25 cellular contexts compared by ENCODE assay signal in the genomic region with DNA sequence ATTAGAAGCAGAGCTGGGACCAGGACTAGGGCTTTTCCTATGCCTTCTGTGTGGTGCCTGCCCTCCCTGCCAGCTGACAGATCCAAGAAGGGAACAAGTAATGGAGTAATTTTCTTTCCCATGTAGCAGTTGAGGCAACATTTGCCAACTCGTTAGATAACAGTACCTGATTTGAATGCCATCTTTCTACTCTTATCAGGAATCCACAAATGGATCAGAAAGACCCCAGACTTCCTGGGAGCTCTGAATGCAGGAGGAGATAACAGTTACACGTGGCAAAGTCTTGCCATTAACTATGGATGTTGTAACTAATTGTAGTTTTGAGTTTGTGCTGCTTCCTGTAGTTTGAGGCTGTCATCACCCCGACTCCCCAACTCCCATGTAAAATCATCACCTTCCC. TPM values are rescaled to one million over a fixed set of nuclear protein-coding genes. Genes with fewer than 3 reads are reported as not detected.
DNase-seq lines count a peak whose midpoint lies in the region; ATAC-seq, FAIRE-seq and TF ChIP-seq lines count a peak whose summit lies in the region.
"Had no signal": no experiment of that assay in that cellular context is flagged by ENCODE, and none has a peak within 500 bp of the region (broad histone marks: within the 10 kb centered on the region; RNA-seq: fewer than 3 reads in every experiment).

No MANE protein-coding gene starts in this region.

- no peak overlapping the region for H3K4me3 Mint-ChIP-seq in activated CD4-positive, alpha-beta T cell treated with anti-CD3 and anti-CD28 coated beads for 36 hours
- H3K4me3 Mint-ChIP-seq: central memory CD8-positive, alpha-beta T cell had no signal

- H3K27me3 Mint-ChIP-seq in activated CD4-positive, alpha-beta T cell treated with anti-CD3 and anti-CD28 coated beads for 36 hours, result no peaks in the 10 kb centered on the region
- H3K27me3 Mint-ChIP-seq: central memory CD8-positive, alpha-beta T cell had no signal

- H3K27me3 ChIP-seq in K562 (ENCODE audit: control insufficient read depth in 2 of 2, insufficient read depth in 2 of 2, low read length in 2 of 2) (no peaks in the 10 kb centered on the region), psoas muscle (ENCODE audit: insufficient read depth in 3 of 3, low read length in 2 of 3) (no peaks in the 10 kb centered on the region)
- H3K27me3 ChIP-seq: BLaER1, transverse colon had no signal

- no peak overlapping the region for H2AFZ ChIP-seq in K562 (ENCODE audit: low read depth, low read length)

- no peak for TF ChIP-seq CTCF in K562 (IDR thresholded peaks at IDR 0.05 in 2 of 3, conservative IDR thresholded peaks at IDR 0.05 in 1 of 3; ENCODE audit: insufficient read depth in 2 of 3, low read depth in 1 of 3, low read length in 3 of 3)
- TF ChIP-seq CTCF in psoas muscle (IDR thresholded peaks at IDR 0.05), result no peak

- H3K36me3 ChIP-seq in K562 (ENCODE audit: control insufficient read depth, insufficient read depth, low read length) (peaks cover 82% of the 10 kb centered on the region), psoas muscle (ENCODE audit: insufficient read depth in 1 of 2, low read depth in 1 of 2) (no peaks in the 10 kb centered on the region)

- TF ChIP-seq POLR2A in K562 (conservative IDR thresholded peaks at IDR 0.05), result no peak

- peaks cover 97% of the 10 kb centered on the region for H3K79me2 ChIP-seq in K562 (ENCODE audit: control insufficient read depth, insufficient read depth, low read length)

- no peak for DNase-seq in activated CD4-positive, alpha-beta T cell treated with anti-CD3 and anti-CD28 coated beads for 36 hours
- DNase-seq in activated CD4-positive, alpha-beta T cell treated with anti-CD3 and anti-CD28 coated beads, Interleukin-2, amount 50 U/mL, for 1 hour, result no peak
- peak; percentile 18 for DNase-seq in Jurkat, Clone E6-1 (ENCODE audit: low read depth, low spot score)
- DNase-seq in K562 (ENCODE audit: extremely low read depth in 1 of 4, low spot score in 3 of 4) (peak in 1 of 4 experiments; percentile 49), psoas muscle (no peak), NCI-H1092 (lab: John Stamatoyannopoulos, UW) (no peak), NCI-H774 (lab: John Stamatoyannopoulos, UW) (no peak)
- DNase-seq: activated effector memory CD4-positive, alpha-beta T cell treated with anti-CD3 and anti-CD28 coated beads, Interleukin-2, amount 50 U/mL, for 16 hours; aorta; COR-L47; DND-41; hypothalamus; islet precursor cell; Karpas-422; NCI-H1930; NCI-H226; SHP77; stimulated activated CD4-positive, alpha-beta T cell treated with anti-CD3 and anti-CD28 coated beads, Interleukin-2, amount 100 ng/mL, for 48 hours; stimulated activated naive CD4-positive, alpha-beta T cell; transverse colon had no signal

- H3K9me1 ChIP-seq in K562 (ENCODE audit: control insufficient read depth, insufficient read depth, low read length), result peaks cover 2% of the 10 kb centered on the region

- H3K27ac ChIP-seq in K562 (ENCODE audit: extremely low read depth, low read depth, low read length) (peak overlapping the region; percentile 69), psoas muscle (peak overlapping the region; percentile 71)
- H3K27ac ChIP-seq: BLaER1, transverse colon had no signal

- H3K9me3 Mint-ChIP-seq in activated CD4-positive, alpha-beta T cell treated with anti-CD3 and anti-CD28 coated beads for 36 hours (ENCODE audit: low read depth), result no peaks in the 10 kb centered on the region
- H3K9me3 Mint-ChIP-seq: central memory CD8-positive, alpha-beta T cell had no signal

- peak; percentile 92 for TF ChIP-seq EP300 in K562 (IDR thresholded peaks at IDR 0.05; ENCODE audit: low read length)

- no peak for TF ChIP-seq RAD21 in K562 (CRISPR knock-in tag; conservative IDR thresholded peaks at IDR 0.05 in 1 of 2, IDR thresholded peaks at IDR 0.05 in 1 of 2)

- H3K4me1 ChIP-seq in K562 (replicated peaks in 1 of 2; ENCODE audit: control insufficient read depth in 2 of 2, insufficient read depth in 2 of 2, low read length in 2 of 2) (peaks cover 14 to 83% of the 10 kb centered on the region in 2 experiments), psoas muscle (peaks cover 61% of the 10 kb centered on the region)

- 2% methylated on average over 3 of the region's 3 CpGs for WGBS in K562 (ENCODE audit: insufficient coverage, low coverage, missing lambda C conversion rate)
- 92 to 93% (median 93%) methylated on average over 3 of the region's 3 CpGs for WGBS in psoas muscle, 3 donors

- BruUV-seq in K562 (replicated peaks; lab: Mats Ljungman, UMichigan), result no TSS peak

- CTCF ChIA-PET in activated CD4-positive, alpha-beta T cell treated with anti-CD3 and anti-CD28 coated beads for 36 hours (lab: Charles Lee), result interaction anchor here (1.0 to 1.4 kb wide), 2 partner anchors 9 to 12 kb away, joined by 3 to 5 read pairs; no protein-coding TSS in a partner anchor
- CTCF ChIA-PET in K562 (lab: Yijun Ruan, JAX; ENCODE audit: low intra/inter-chr PET ratio), result no interaction called here

- peak overlapping the region; percentile 16; the same call in 1 of the 2 replicates for H3K4me2 ChIP-seq in K562 (ENCODE audit: insufficient read depth, low read length)
- H3K4me2 ChIP-seq: BLaER1 had no signal

- POLR2A ChIA-PET in activated CD4-positive, alpha-beta T cell treated with anti-CD3 and anti-CD28 coated beads for 36 hours (lab: Charles Lee), result no interaction called here
- POLR2A ChIA-PET in K562 (lab: Yijun Ruan, JAX), result interaction anchor here (1.0 to 2.9 kb wide), 4 partner anchors 11 to 153 kb away, joined by 3 to 13 read pairs (median 3); partner anchors contain the start of gene JAK2

- peaks cover 48% of the 10 kb centered on the region for H3K36me3 Mint-ChIP-seq in activated CD4-positive, alpha-beta T cell treated with anti-CD3 and anti-CD28 coated beads for 36 hours (ENCODE audit: low read depth)

- no peak overlapping the region for H3K4me3 ChIP-seq in Jurkat, Clone E6-1 (ENCODE audit: low read length)
- H3K4me3 ChIP-seq in K562 (no peak overlapping the region), psoas muscle (no peak overlapping the region)
- H3K4me3 ChIP-seq: BLaER1, transverse colon had no signal

- peak overlapping the region in 1 of 2 experiments; percentile 31; a peak in 1 of 4 replicates for H3K9ac ChIP-seq in K562 (ENCODE audit: insufficient read depth in 1 of 2, low read depth in 2 of 2, low read length in 2 of 2)
- H3K9ac ChIP-seq: BLaER1 had no signal

- H3K9me3 ChIP-seq in K562 (replicated peaks; ENCODE audit: control insufficient read depth, insufficient read depth, low read depth, low read length) (no peaks in the 10 kb centered on the region), psoas muscle (no peaks in the 10 kb centered on the region)
- H3K9me3 ChIP-seq: BLaER1, transverse colon had no signal

- peak overlapping the region; percentile 69 for H3K27ac Mint-ChIP-seq in activated CD4-positive, alpha-beta T cell treated with anti-CD3 and anti-CD28 coated beads for 36 hours

- no peaks in the 10 kb centered on the region for H4K20me1 ChIP-seq in K562 (replicated peaks; ENCODE audit: control insufficient read depth, insufficient read depth, low read length)

- peaks cover 37% of the 10 kb centered on the region for H3K4me1 Mint-ChIP-seq in activated CD4-positive, alpha-beta T cell treated with anti-CD3 and anti-CD28 coated beads for 36 hours

- FAIRE-seq in K562 (lab: Jason Lieb, UNC), result peak; percentile 70
- FAIRE-seq: A204.1, GM12891 had no signal

- ATAC-seq in activated CD4-positive, alpha-beta T cell treated with anti-CD3 and anti-CD28 coated beads for 36 hours, result no peak
- no peak for ATAC-seq in K562
- no peak for ATAC-seq in psoas muscle
- ATAC-seq in GM21360 (IDR thresholded peaks at IDR 0.05; ENCODE audit: unreplicated experiment), result no peak

- in situ Hi-C loops in K562 (cut with MboI), result no loop called here

- intact Hi-C loops in activated CD4-positive, alpha-beta T cell treated with anti-CD3 and anti-CD28 coated beads for 36 hours (cut with DNase I, micrococcal nuclease), result loop anchor here (2.0 to 5.0 kb wide), 9 partner anchors 17 to 619 kb away; partner anchors contain the start of genes CD274 (in 1 of the 2), CDC37L1 (in 1 of the 2), JAK2 (in 1 of the 2) and RCL1 (in 1 of the 2)
- intact Hi-C loops in K562 (cut with micrococcal nuclease), result loop anchor here (5.0 kb wide), 1 partner anchor 35 kb away; no protein-coding TSS in a partner anchor
- intact Hi-C loops in psoas muscle (cut with DNase I), result no loop called here

TF ChIP-seq in K562, 482 proteins besides CTCF, POLR2A, EP300 and RAD21 (continues in another document):
- TF ChIP-seq TCF3 (CRISPR knock-in tag; IDR thresholded peaks at IDR 0.05), result peak; percentile 75
- TF ChIP-seq SRSF7 (optimal IDR thresholded peaks at IDR 0.05; ENCODE audit: low read depth, low read length), result no peak
- peak; percentile 44 for TF ChIP-seq L3MBTL2 (IDR thresholded peaks at IDR 0.05)
- TF ChIP-seq HNRNPUL1 (IDR thresholded peaks at IDR 0.05; ENCODE audit: low read length), result no peak
- no peak for TF ChIP-seq ZZZ3 (IDR thresholded peaks at IDR 0.05)
- TF ChIP-seq PURB (CRISPR knock-in tag; IDR thresholded peaks at IDR 0.05; ENCODE audit: low read depth), result no peak
- TF ChIP-seq MEIS2 (IDR thresholded peaks at IDR 0.05; ENCODE audit: partially characterized antibody), result peak; percentile 59

RNA-seq across cellular contexts. Expression of gene RCL1, which starts 39.2 kb away (rescaled TPM):
- 10 to 100 TPM; 27.0 to 36.4 TPM for total RNA-seq in activated CD4-positive, alpha-beta T cell treated with anti-CD3 and anti-CD28 coated beads for 36 hours
- 28.9 TPM for polyA plus RNA-seq in Jurkat, Clone E6-1 (2012; ENCODE audit: insufficient read depth, insufficient read length)
- total RNA-seq in K562 (2011; cell fraction: chromatin; rRNA removed; ENCODE audit: low replicate concordance), result 60.6 and 89.3 TPM in 2 replicates
- 32.9 and 33.2 TPM in 2 replicates for total RNA-seq in K562 (2011; cell fraction: nucleolus; rRNA removed)
- total RNA-seq in K562 (2011; cell fraction: nucleoplasm; rRNA removed), result 50.7 and 56.7 TPM in 2 replicates
- total RNA-seq in K562 (2014; rRNA removed), result 47.4 and 53.9 TPM in 2 replicates
- 35.7 and 37.7 TPM in 2 replicates for total RNA-seq in K562 (2014; rRNA removed; fragmentation: Illumina TruSeq; extraction: Trizol)
- 38.2 and 38.6 TPM in 2 replicates for total RNA-seq in K562 (2015; rRNA removed; fragmentation: Illumina TruSeq; extraction: Trizol)
- total RNA-seq in K562 (2021), result 46.4 and 47.5 TPM in 2 replicates
- polyA plus RNA-seq in K562 (2011; rRNA removed), result 24.0 and 40.9 TPM in 2 replicates
- 32.2 and 52.1 TPM in 2 replicates for polyA plus RNA-seq in K562 (2011; cell fraction: cytosol; rRNA removed)
- polyA plus RNA-seq in K562 (2011; cell fraction: nucleus; rRNA removed), result 45.1 and 54.2 TPM in 2 replicates
- 32.1 and 45.8 TPM in 2 replicates for polyA plus RNA-seq in K562 (2012)
- 61.6 and 67.7 TPM in 2 replicates for polyA plus RNA-seq in K562 (2014; fragmentation: Illumina TruSeq; extraction: Trizol)
- polyA plus RNA-seq in K562 (2014; fragmentation: Nextera tagmentation; extraction: Ambion mirVana), result 10 to 100 TPM; 36.9 to 46.1 TPM
- 34.3 and 37.4 TPM in 2 replicates for polyA plus RNA-seq in K562 (2014; rRNA removed)
- 37.0 and 57.9 TPM in 2 replicates for polyA minus RNA-seq in K562 (2011; rRNA and poly(A)+ RNA removed)
- 28.0 and 32.1 TPM in 2 replicates for polyA minus RNA-seq in K562 (2011; cell fraction: cytosol; rRNA and poly(A)+ RNA removed)
- 52.6 and 116 TPM in 2 replicates for polyA minus RNA-seq in K562 (2011; cell fraction: nucleus; rRNA and poly(A)+ RNA removed)
- 10 to 100 TPM; 16.0 to 29.5 (median 17.9) TPM for total RNA-seq in psoas muscle
- polyA plus RNA-seq in psoas muscle, result 10 to 100 TPM in 2 of 3 donors, 1 to 10 TPM in 1; 8.9 to 13.2 (median 10.7) TPM

Comparison
In these comparisons a context has a peak if more than half of its experiments do, and no peak if none do; other contexts are left out.
1. intact Hi-C loops: an anchor here in activated CD4-positive, alpha-beta T cell treated with anti-CD3 and anti-CD28 coated beads for 36 hours (2.0 to 5.0 kb wide) and K562 (5.0 kb wide); none called in psoas muscle.